Comparison of ENCODE assay signal across 33 cellular contexts in genomic region chrX:147637190-147637589, GRCh38.
DNase-seq lines count a peak whose midpoint lies in the region; ATAC-seq, FAIRE-seq and TF ChIP-seq lines count a peak whose summit lies in the region.
"Had no signal": no experiment of that assay in that cellular context is flagged by ENCODE, and none has a peak within 500 bp of the region (broad histone marks: within the 10 kb centered on the region; RNA-seq: fewer than 3 reads in every experiment).

No MANE protein-coding gene starts in this region.

- no peak overlapping the region for H3K27ac Mint-ChIP-seq in chondrocyte (ENCODE audit: unreplicated experiment)
- H3K27ac Mint-ChIP-seq: B cell; CD14-positive monocyte; CD4-positive, alpha-beta memory T cell; CD4-positive, alpha-beta T cell; CD4-positive, CD25-positive, alpha-beta regulatory T cell; CD8-positive, alpha-beta memory T cell; CD8-positive, alpha-beta T cell had no signal

- no peak for ATAC-seq in GM18867 (IDR thresholded peaks at IDR 0.05; ENCODE audit: unreplicated experiment)
- ATAC-seq: A549; CD8-positive, alpha-beta T cell had no signal

- H3K9me3 Mint-ChIP-seq in chondrocyte (ENCODE audit: low read depth): peaks cover 22% of the 10 kb centered on the region
- H3K9me3 Mint-ChIP-seq: CD4-positive, alpha-beta T cell; CD8-positive, alpha-beta T cell had no signal

- H3K36me3 ChIP-seq in kidney (ENCODE audit: control insufficient read depth in 1 of 2, insufficient read depth in 2 of 2, low read length in 2 of 2): no peaks in the 10 kb centered on the region
- H3K36me3 ChIP-seq: BE2C; BLaER1; BLaER1 treated with 17β-estradiol and CSF1 and Interleukin-3, amounts not matched to agents 10 nM and 100 nM had no signal

- no peaks in the 10 kb centered on the region for H3K4me1 ChIP-seq in kidney (ENCODE audit: control insufficient read depth in 1 of 2, insufficient read depth in 1 of 2, low read depth in 1 of 2, low read length in 2 of 2)
- H3K4me1 ChIP-seq: A549; BE2C; BLaER1; BLaER1 treated with 17β-estradiol and CSF1 and Interleukin-3, amounts not matched to agents 10 nM and 100 nM; Caco-2 had no signal

- H3K27ac ChIP-seq in kidney (ENCODE audit: low read depth in 2 of 2, low read length in 2 of 2): no peak overlapping the region
- H3K27ac ChIP-seq: 22Rv1; A549; BLaER1; BLaER1 treated with 17β-estradiol and CSF1 and Interleukin-3, amounts not matched to agents 10 nM and 100 nM; C4-2B had no signal

- H3K27me3 Mint-ChIP-seq in chondrocyte (ENCODE audit: low read depth): no peaks in the 10 kb centered on the region
- H3K27me3 Mint-ChIP-seq: B cell; CD4-positive, alpha-beta memory T cell; CD4-positive, alpha-beta T cell; CD4-positive, CD25-positive, alpha-beta regulatory T cell had no signal

- no peaks in the 10 kb centered on the region for H3K9me3 ChIP-seq in kidney (ENCODE audit: control insufficient read depth in 1 of 2, low read length in 2 of 2)
- H3K9me3 ChIP-seq: A549, BE2C, Caco-2 had no signal

- H3K9ac ChIP-seq in kidney (ENCODE audit: low read length in 2 of 2): no peak overlapping the region
- H3K9ac ChIP-seq: BLaER1; BLaER1 treated with 17β-estradiol and CSF1 and Interleukin-3, amounts not matched to agents 10 nM and 100 nM had no signal

- intact Hi-C loops in kidney (cut with DNase I): no loop called here

- no peaks in the 10 kb centered on the region for H3K36me3 Mint-ChIP-seq in chondrocyte (ENCODE audit: low read depth)
- H3K36me3 Mint-ChIP-seq: CD14-positive monocyte; CD4-positive, alpha-beta memory T cell; CD4-positive, CD25-positive, alpha-beta regulatory T cell; CD8-positive, alpha-beta memory T cell; CD8-positive, alpha-beta T cell had no signal

- TF ChIP-seq CTCF in chondrocyte (IDR thresholded peaks at IDR 0.05) (no peak), kidney (IDR thresholded peaks at IDR 0.05; ENCODE audit: borderline replicate concordance, extremely low read depth, insufficient read depth) (no peak)

- H3K4me3 ChIP-seq in kidney (ENCODE audit: low read length in 2 of 2): no peak overlapping the region
- H3K4me3 ChIP-seq: A549; BLaER1; BLaER1 treated with 17β-estradiol and CSF1 and Interleukin-3, amounts not matched to agents 10 nM and 100 nM had no signal

- H3K4me3 Mint-ChIP-seq in chondrocyte (ENCODE audit: unreplicated experiment): no peak overlapping the region
- H3K4me3 Mint-ChIP-seq: B cell; CD14-positive monocyte; CD4-positive, alpha-beta memory T cell; CD4-positive, alpha-beta T cell; CD4-positive, CD25-positive, alpha-beta regulatory T cell; CD8-positive, alpha-beta memory T cell; CD8-positive, alpha-beta T cell had no signal

- H3K4me1 Mint-ChIP-seq in chondrocyte (ENCODE audit: low read depth): no peaks in the 10 kb centered on the region
- H3K4me1 Mint-ChIP-seq: B cell; CD14-positive monocyte; CD4-positive, CD25-positive, alpha-beta regulatory T cell; CD8-positive, alpha-beta memory T cell had no signal

- DNase-seq in chondrocyte (ENCODE audit: low spot score) (peak; percentile 61), kidney (peak; percentile 25), NCI-H526 (lab: John Stamatoyannopoulos, UW) (no peak)
- DNase-seq: 8988T; ACHN; AML-193; BE2C; C1 segment of cervical spinal cord; Caco-2; Calu3; CD4-positive, alpha-beta memory T cell; CD4-positive, alpha-beta T cell; CD4-positive, CD25-positive, alpha-beta regulatory T cell; CD8-positive, alpha-beta memory T cell; CD8-positive, alpha-beta T cell; COR-L47; DMS 273 treated with DMSO at 0.1 percent for 48 hours; DMS153; DMS53; DMS79; DMS79 treated with DMSO at 0.1 percent for 48 hours; DND-41; EL had no signal

- no peak for FAIRE-seq in kidney (lab: Jason Lieb, UNC)
- FAIRE-seq: A204.1, A549, D721Med had no signal

Comparison
In these comparisons a context has a peak if more than half of its experiments do, and no peak if none do; other contexts are left out.
1. DNase-seq: peak in chondrocyte (single experiment) and kidney (single experiment); none in NCI-H526 (0 of 2).